ENCODE assay signal across 1 cellular context in the genomic region with DNA sequence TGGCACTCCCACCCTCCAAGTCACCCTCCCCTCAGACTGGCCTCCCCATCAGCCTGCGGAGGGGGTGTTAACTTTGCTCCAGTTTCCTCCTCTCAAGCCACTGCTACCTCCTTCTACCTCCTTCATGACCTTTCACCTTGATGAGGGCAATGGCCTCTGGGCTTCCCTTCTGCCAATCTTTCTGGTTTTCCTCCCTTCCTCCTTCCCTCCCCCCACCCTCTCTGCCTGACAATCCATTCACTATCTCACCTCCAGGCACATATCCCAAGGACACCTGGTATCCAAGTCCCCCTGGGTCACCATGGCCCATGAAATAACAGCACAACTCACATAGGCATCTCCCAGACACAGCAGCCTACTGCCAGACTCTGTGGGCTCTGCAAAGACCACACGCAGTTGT.
TF ChIP-seq lines count a peak whose summit lies in the region.

No MANE protein-coding gene starts in this region.

TF ChIP-seq in GM23338, 12 proteins besides CTCF, POLR2A, EP300 and RAD21 (continued from another document):
- TF ChIP-seq, protein P1, sequence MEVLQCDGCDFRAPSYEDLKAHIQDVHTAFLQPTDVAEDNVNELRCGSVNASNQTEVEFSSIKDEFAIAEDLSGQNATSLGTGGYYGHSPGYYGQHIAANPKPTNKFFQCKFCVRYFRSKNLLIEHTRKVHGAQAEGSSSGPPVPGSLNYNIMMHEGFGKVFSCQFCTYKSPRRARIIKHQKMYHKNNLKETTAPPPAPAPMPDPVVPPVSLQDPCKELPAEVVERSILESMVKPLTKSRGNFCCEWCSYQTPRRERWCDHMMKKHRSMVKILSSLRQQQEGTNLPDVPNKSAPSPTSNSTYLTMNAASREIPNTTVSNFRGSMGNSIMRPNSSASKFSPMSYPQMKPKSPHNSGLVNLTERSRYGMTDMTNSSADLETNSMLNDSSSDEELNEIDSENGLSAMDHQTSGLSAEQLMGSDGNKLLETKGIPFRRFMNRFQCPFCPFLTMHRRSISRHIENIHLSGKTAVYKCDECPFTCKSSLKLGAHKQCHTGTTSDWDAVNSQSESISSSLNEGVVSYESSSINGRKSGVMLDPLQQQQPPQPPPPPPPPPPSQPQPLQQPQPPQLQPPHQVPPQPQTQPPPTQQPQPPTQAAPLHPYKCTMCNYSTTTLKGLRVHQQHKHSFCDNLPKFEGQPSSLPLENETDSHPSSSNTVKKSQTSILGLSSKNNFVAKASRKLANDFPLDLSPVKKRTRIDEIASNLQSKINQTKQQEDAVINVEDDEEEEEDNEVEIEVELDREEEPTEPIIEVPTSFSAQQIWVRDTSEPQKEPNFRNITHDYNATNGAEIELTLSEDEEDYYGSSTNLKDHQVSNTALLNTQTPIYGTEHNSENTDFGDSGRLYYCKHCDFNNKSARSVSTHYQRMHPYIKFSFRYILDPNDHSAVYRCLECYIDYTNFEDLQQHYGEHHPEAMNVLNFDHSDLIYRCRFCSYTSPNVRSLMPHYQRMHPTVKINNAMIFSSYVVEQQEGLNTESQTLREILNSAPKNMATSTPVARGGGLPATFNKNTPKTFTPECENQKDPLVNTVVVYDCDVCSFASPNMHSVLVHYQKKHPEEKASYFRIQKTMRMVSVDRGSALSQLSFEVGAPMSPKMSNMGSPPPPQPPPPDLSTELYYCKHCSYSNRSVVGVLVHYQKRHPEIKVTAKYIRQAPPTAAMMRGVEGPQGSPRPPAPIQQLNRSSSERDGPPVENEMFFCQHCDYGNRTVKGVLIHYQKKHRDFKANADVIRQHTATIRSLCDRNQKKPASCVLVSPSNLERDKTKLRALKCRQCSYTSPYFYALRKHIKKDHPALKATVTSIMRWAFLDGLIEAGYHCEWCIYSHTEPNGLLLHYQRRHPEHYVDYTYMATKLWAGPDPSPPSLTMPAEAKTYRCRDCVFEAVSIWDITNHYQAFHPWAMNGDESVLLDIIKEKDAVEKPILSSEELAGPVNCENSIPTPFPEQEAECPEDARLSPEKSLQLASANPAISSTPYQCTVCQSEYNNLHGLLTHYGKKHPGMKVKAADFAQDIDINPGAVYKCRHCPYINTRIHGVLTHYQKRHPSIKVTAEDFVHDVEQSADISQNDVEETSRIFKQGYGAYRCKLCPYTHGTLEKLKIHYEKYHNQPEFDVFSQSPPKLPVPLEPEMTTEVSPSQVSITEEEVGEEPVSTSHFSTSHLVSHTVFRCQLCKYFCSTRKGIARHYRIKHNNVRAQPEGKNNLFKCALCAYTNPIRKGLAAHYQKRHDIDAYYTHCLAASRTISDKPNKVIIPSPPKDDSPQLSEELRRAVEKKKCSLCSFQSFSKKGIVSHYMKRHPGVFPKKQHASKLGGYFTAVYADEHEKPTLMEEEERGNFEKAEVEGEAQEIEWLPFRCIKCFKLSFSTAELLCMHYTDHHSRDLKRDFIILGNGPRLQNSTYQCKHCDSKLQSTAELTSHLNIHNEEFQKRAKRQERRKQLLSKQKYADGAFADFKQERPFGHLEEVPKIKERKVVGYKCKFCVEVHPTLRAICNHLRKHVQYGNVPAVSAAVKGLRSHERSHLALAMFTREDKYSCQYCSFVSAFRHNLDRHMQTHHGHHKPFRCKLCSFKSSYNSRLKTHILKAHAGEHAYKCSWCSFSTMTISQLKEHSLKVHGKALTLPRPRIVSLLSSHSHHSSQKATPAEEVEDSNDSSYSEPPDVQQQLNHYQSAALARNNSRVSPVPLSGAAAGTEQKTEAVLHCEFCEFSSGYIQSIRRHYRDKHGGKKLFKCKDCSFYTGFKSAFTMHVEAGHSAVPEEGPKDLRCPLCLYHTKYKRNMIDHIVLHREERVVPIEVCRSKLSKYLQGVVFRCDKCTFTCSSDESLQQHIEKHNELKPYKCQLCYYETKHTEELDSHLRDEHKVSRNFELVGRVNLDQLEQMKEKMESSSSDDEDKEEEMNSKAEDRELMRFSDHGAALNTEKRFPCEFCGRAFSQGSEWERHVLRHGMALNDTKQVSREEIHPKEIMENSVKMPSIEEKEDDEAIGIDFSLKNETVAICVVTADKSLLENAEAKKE (CRISPR knock-in tag; IDR thresholded peaks at IDR 0.05) = no peak
- TF ChIP-seq CREB1 (CRISPR knock-in tag; IDR thresholded peaks at IDR 0.05; ENCODE audit: low read depth) (no peak), NANOG (IDR thresholded peaks at IDR 0.05; ENCODE audit: borderline replicate concordance) (no peak), EZH2phosphoT487 (IDR thresholded peaks at IDR 0.05; ENCODE audit: unreplicated experiment) (no peak), POLR2AphosphoS5 (IDR thresholded peaks at IDR 0.05; ENCODE audit: low read depth) (no peak), JUNB (IDR thresholded peaks at IDR 0.05; ENCODE audit: unreplicated experiment) (no peak), ZNF331 (CRISPR knock-in tag; IDR thresholded peaks at IDR 0.05; ENCODE audit: low read depth) (no peak), EZH2 (IDR thresholded peaks at IDR 0.05; ENCODE audit: low read depth, unreplicated experiment) (no peak)
- TF ChIP-seq, protein P2, sequence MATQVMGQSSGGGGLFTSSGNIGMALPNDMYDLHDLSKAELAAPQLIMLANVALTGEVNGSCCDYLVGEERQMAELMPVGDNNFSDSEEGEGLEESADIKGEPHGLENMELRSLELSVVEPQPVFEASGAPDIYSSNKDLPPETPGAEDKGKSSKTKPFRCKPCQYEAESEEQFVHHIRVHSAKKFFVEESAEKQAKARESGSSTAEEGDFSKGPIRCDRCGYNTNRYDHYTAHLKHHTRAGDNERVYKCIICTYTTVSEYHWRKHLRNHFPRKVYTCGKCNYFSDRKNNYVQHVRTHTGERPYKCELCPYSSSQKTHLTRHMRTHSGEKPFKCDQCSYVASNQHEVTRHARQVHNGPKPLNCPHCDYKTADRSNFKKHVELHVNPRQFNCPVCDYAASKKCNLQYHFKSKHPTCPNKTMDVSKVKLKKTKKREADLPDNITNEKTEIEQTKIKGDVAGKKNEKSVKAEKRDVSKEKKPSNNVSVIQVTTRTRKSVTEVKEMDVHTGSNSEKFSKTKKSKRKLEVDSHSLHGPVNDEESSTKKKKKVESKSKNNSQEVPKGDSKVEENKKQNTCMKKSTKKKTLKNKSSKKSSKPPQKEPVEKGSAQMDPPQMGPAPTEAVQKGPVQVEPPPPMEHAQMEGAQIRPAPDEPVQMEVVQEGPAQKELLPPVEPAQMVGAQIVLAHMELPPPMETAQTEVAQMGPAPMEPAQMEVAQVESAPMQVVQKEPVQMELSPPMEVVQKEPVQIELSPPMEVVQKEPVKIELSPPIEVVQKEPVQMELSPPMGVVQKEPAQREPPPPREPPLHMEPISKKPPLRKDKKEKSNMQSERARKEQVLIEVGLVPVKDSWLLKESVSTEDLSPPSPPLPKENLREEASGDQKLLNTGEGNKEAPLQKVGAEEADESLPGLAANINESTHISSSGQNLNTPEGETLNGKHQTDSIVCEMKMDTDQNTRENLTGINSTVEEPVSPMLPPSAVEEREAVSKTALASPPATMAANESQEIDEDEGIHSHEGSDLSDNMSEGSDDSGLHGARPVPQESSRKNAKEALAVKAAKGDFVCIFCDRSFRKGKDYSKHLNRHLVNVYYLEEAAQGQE (IDR thresholded peaks at IDR 0.05; ENCODE audit: unreplicated experiment) = no peak
